24 cellular contexts compared by ENCODE assay signal in genomic region chr17:8995711-8996110, GRCh38. TPM values are rescaled to one million over a fixed set of nuclear protein-coding genes. Genes with fewer than 3 reads are reported as not detected.
DNase-seq lines count a peak whose midpoint lies in the region; ATAC-seq and TF ChIP-seq lines count a peak whose summit lies in the region.
"Had no signal": no experiment of that assay in that cellular context is flagged by ENCODE, and none has a peak within 500 bp of the region (broad histone marks: within the 10 kb centered on the region; RNA-seq: fewer than 3 reads in every experiment).

No MANE protein-coding gene starts in this region.

- TF ChIP-seq CTCF in WTC11 (IDR thresholded peaks at IDR 0.05), result no peak

- CTCF ChIA-PET in WTC11 (lab: Charles Lee), result interaction anchor here (0.7 to 2.0 kb wide), 8 partner anchors 8 to 527 kb away, joined by 4 to 10 read pairs (median 5); partner anchors contain the start of genes MFSD6L and PIK3R5

- peaks cover 8% of the 10 kb centered on the region for H3K9me3 Mint-ChIP-seq in WTC11
- H3K9me3 Mint-ChIP-seq in stimulated activated effector memory CD8-positive, alpha-beta T cell treated with anti-CD3 and anti-CD28 coated beads, Interleukin-12 subunit alpha, Interleukin-12 subunit beta, amount 100 ng/mL, for 72 hours, result no peaks in the 10 kb centered on the region
- peaks cover 0 to 2% of the 10 kb centered on the region in 2 donors for H3K9me3 Mint-ChIP-seq in stimulated activated naive B cell treated with anti-CD40 and anti-IgM and Interleukin-4, amounts not matched to agents 10 μg/mL and 1 μg/mL and 100 μg/mL, for 72 hours
- H3K9me3 Mint-ChIP-seq: HFFc6 had no signal

- no peaks in the 10 kb centered on the region for H3K36me3 Mint-ChIP-seq in WTC11
- no peaks in the 10 kb centered on the region for H3K36me3 Mint-ChIP-seq in stimulated activated effector memory CD8-positive, alpha-beta T cell treated with anti-CD3 and anti-CD28 coated beads, Interleukin-12 subunit alpha, Interleukin-12 subunit beta, amount 100 ng/mL, for 72 hours
- no peaks in the 10 kb centered on the region for H3K36me3 Mint-ChIP-seq in stimulated activated naive B cell treated with anti-CD40 and anti-IgM and Interleukin-4, amounts not matched to agents 10 μg/mL and 1 μg/mL and 100 μg/mL, for 72 hours

- H3K4me1 Mint-ChIP-seq in WTC11, result peaks cover 18% of the 10 kb centered on the region
- peaks cover 20% of the 10 kb centered on the region for H3K4me1 Mint-ChIP-seq in stimulated activated effector memory CD8-positive, alpha-beta T cell treated with anti-CD3 and anti-CD28 coated beads, Interleukin-12 subunit alpha, Interleukin-12 subunit beta, amount 100 ng/mL, for 72 hours
- peaks cover 8 to 12% of the 10 kb centered on the region in 2 donors for H3K4me1 Mint-ChIP-seq in stimulated activated naive B cell treated with anti-CD40 and anti-IgM and Interleukin-4, amounts not matched to agents 10 μg/mL and 1 μg/mL and 100 μg/mL, for 72 hours

- H3K27ac Mint-ChIP-seq in WTC11, result no peak overlapping the region
- H3K27ac Mint-ChIP-seq in stimulated activated effector memory CD8-positive, alpha-beta T cell treated with anti-CD3 and anti-CD28 coated beads, Interleukin-12 subunit alpha, Interleukin-12 subunit beta, amount 100 ng/mL, for 72 hours, result peak overlapping the region; percentile 7
- no peak overlapping the region for H3K27ac Mint-ChIP-seq in stimulated activated naive B cell treated with anti-CD40 and anti-IgM and Interleukin-4, amounts not matched to agents 10 μg/mL and 1 μg/mL and 100 μg/mL, for 72 hours
- H3K27ac Mint-ChIP-seq: B cell, HFFc6 had no signal

- no peak overlapping the region for H3K4me3 Mint-ChIP-seq in WTC11
- H3K4me3 Mint-ChIP-seq in stimulated activated effector memory CD8-positive, alpha-beta T cell treated with anti-CD3 and anti-CD28 coated beads, Interleukin-12 subunit alpha, Interleukin-12 subunit beta, amount 100 ng/mL, for 72 hours, result no peak overlapping the region
- no peak overlapping the region for H3K4me3 Mint-ChIP-seq in stimulated activated naive B cell treated with anti-CD40 and anti-IgM and Interleukin-4, amounts not matched to agents 10 μg/mL and 1 μg/mL and 100 μg/mL, for 72 hours
- H3K4me3 Mint-ChIP-seq: B cell, HFFc6 had no signal

- H3K27me3 Mint-ChIP-seq in WTC11 (ENCODE audit: low read depth), result peaks cover 14% of the 10 kb centered on the region
- peaks cover 0 to 17% of the 10 kb centered on the region in 2 donors for H3K27me3 Mint-ChIP-seq in stimulated activated naive B cell treated with anti-CD40 and anti-IgM and Interleukin-4, amounts not matched to agents 10 μg/mL and 1 μg/mL and 100 μg/mL, for 72 hours

- DNase-seq in NCI-H1105 treated with DMSO at 0.1 percent for 48 hours (lab: John Stamatoyannopoulos, UW) (peak; percentile 15), NCI-H1105 (lab: John Stamatoyannopoulos, UW) (no peak), WTC11 (ENCODE audit: low spot score) (peak; percentile 30), left kidney (ENCODE audit: low read depth, low spot score) (peak; percentile 29)
- no peak for DNase-seq in stimulated activated effector memory CD8-positive, alpha-beta T cell treated with anti-CD3 and anti-CD28 coated beads, Interleukin-12 subunit alpha, Interleukin-12 subunit beta, amount 100 ng/mL, for 72 hours (ENCODE audit: low spot score in 2 of 2)
- DNase-seq in activated T-cell treated with anti-CD3 and anti-CD28 coated beads, Interleukin-2, amount 50 U/mL, for 1 hour, result no peak
- DNase-seq in stimulated activated naive B cell treated with anti-CD40 and anti-IgM and Interleukin-4, amounts not matched to agents 10 μg/mL and 1 μg/mL and 100 μg/mL, for 72 hours, result no peak
- DNase-seq: 8988T, DMS153, GF-D8, HFFc6, NCI-H1048, NCI-H1694 treated with DMSO at 0.1 percent for 48 hours, NCI-H2227 treated with DMSO at 0.1 percent for 48 hours, NCI-H510A treated with DMSO at 0.1 percent for 48 hours, NCI-H82, SHP77, SK-N-SH had no signal

- ATAC-seq in WTC11 (peak; percentile 35; the same call in 1 of the 2 replicates), HG03135 (IDR thresholded peaks at IDR 0.05; ENCODE audit: unreplicated experiment) (no peak)
- ATAC-seq in stimulated activated effector memory CD8-positive, alpha-beta T cell treated with anti-CD3 and anti-CD28 coated beads, Interleukin-12 subunit alpha, Interleukin-12 subunit beta, amount 100 ng/mL, for 72 hours, result no peak
- ATAC-seq in stimulated activated naive B cell treated with anti-CD40 and anti-IgM and Interleukin-4, amounts not matched to agents 10 μg/mL and 1 μg/mL and 100 μg/mL, for 72 hours (replicated peaks), result no peak
- ATAC-seq: GM12878 had no signal

- POLR2A ChIA-PET in WTC11 (lab: Charles Lee), result interaction anchor here (0.7 to 1.1 kb wide), 2 partner anchors 183 to 196 kb away, joined by 3 to 4 read pairs; partner anchors contain the start of gene MFSD6L

TF ChIP-seq in WTC11, 78 proteins besides CTCF, POLR2A, EP300 and RAD21:
- TF ChIP-seq IRF1 (CRISPR knock-in tag; IDR thresholded peaks at IDR 0.05) (no peak), ZNF512 (CRISPR knock-in tag; IDR thresholded peaks at IDR 0.05; ENCODE audit: borderline replicate concordance) (no peak), E2F4 (CRISPR knock-in tag; IDR thresholded peaks at IDR 0.05; ENCODE audit: borderline replicate concordance, low read depth) (no peak), JUN (CRISPR knock-in tag; IDR thresholded peaks at IDR 0.05) (no peak), PREB (CRISPR knock-in tag; IDR thresholded peaks at IDR 0.05; ENCODE audit: borderline replicate concordance) (no peak), RELA (CRISPR knock-in tag; IDR thresholded peaks at IDR 0.05; ENCODE audit: borderline replicate concordance) (no peak), SMAD4 (CRISPR knock-in tag; IDR thresholded peaks at IDR 0.05) (no peak), ATF3 (CRISPR knock-in tag; conservative IDR thresholded peaks at IDR 0.05) (no peak), ZNF671 (CRISPR knock-in tag; IDR thresholded peaks at IDR 0.05) (no peak), ATF2 (CRISPR knock-in tag; IDR thresholded peaks at IDR 0.05; ENCODE audit: borderline replicate concordance, low read depth) (no peak), GRHL2 (CRISPR knock-in tag; IDR thresholded peaks at IDR 0.05; ENCODE audit: insufficient replicate concordance, severe bottlenecking) (no peak)

RNA-seq across cellular contexts. Expression of gene NTN1, which starts 25.6 kb away (rescaled TPM):
- total RNA-seq in WTC11 (2021), result 3.0 to 5.5 TPM (median 3.1 TPM) in 3 replicates
- total RNA-seq: HFFc6 had no signal

RNA-seq across cellular contexts. Expression of gene PIK3R5, which starts 30.2 kb away (rescaled TPM):
- 5.9 to 7.5 TPM (median 5.9 TPM) in 3 replicates for total RNA-seq in WTC11 (2021)
- total RNA-seq: Daoy, H4, HFFc6, M059J had no signal

Comparison
In these comparisons a context has a peak if more than half of its experiments do, and no peak if none do; other contexts are left out.
1. DNase-seq: peak in NCI-H1105 treated with DMSO at 0.1 percent for 48 hours (single experiment), WTC11 (single experiment) and left kidney (single experiment); none in NCI-H1105 (single experiment), stimulated activated effector memory CD8-positive, alpha-beta T cell treated with anti-CD3 and anti-CD28 coated beads, Interleukin-12 subunit alpha, Interleukin-12 subunit beta, amount 100 ng/mL, for 72 hours (0 of 2), activated T-cell treated with anti-CD3 and anti-CD28 coated beads, Interleukin-2, amount 50 U/mL, for 1 hour (single experiment) and stimulated activated naive B cell treated with anti-CD40 and anti-IgM and Interleukin-4, amounts not matched to agents 10 μg/mL and 1 μg/mL and 100 μg/mL, for 72 hours (single experiment).